20 cellular contexts compared by ENCODE assay signal in genomic region chr4:74181225-74181624, GRCh38. TPM values are rescaled to one million over a fixed set of nuclear protein-coding genes. Genes with fewer than 3 reads are reported as not detected.
DNase-seq lines count a peak whose midpoint lies in the region; ATAC-seq, FAIRE-seq and TF ChIP-seq lines count a peak whose summit lies in the region.
"Had no signal": no experiment of that assay in that cellular context is flagged by ENCODE, and none has a peak within 500 bp of the region (broad histone marks: within the 10 kb centered on the region; RNA-seq: fewer than 3 reads in every experiment).

No MANE protein-coding gene starts in this region.

- no peaks in the 10 kb centered on the region for H3K4me1 Mint-ChIP-seq in activated T-helper 17 cell treated with anti-CD3 and anti-CD28 coated beads, Interleukin-2, amount 50 U/mL, for 72 hours
- H3K4me1 Mint-ChIP-seq: stimulated activated memory B cell treated with anti-CD40 and anti-IgM and Interleukin-4, amounts not matched to agents 10 μg/mL and 1 μg/mL and 100 μg/mL, for 72 hours had no signal

- FAIRE-seq in keratinocyte (lab: Jason Lieb, UNC), result peak; percentile 53
- FAIRE-seq: endometrium had no signal

- intact Hi-C loops in esophagus squamous epithelium (cut with DNase I), result no loop called here

- no peaks in the 10 kb centered on the region for H3K36me3 Mint-ChIP-seq in activated T-helper 17 cell treated with anti-CD3 and anti-CD28 coated beads, Interleukin-2, amount 50 U/mL, for 72 hours (ENCODE audit: low read depth)

- H3K9ac ChIP-seq in keratinocyte (ENCODE audit: control insufficient read depth, extremely low read depth, insufficient read depth, low read length), result no peak overlapping the region
- H3K9ac ChIP-seq: BLaER1 treated with 17β-estradiol and CSF1 and Interleukin-3, amounts not matched to agents 10 nM and 100 nM had no signal

- WGBS in esophagus squamous epithelium, 2 donors, result 80% methylated on average over 3 of the region's 3 CpGs

- DNase-seq in GM04503 (ENCODE audit: low read depth), result peak; percentile 60
- DNase-seq in keratinocyte (ENCODE audit: low read depth, low spot score), result no peak
- no peak for DNase-seq in esophagus squamous epithelium (lab: John Stamatoyannopoulos, UW)
- DNase-seq: adrenal gland, MG63, NCI-H2029, NCI-H524, posterior cingulate gyrus, T1000, trophoblast cell had no signal

- peak; percentile 49 for ATAC-seq in HG03342 (IDR thresholded peaks at IDR 0.05; ENCODE audit: unreplicated experiment)
- ATAC-seq in activated T-helper 17 cell treated with anti-CD3 and anti-CD28 coated beads, Interleukin-2, amount 50 U/mL, for 72 hours (replicated peaks), result peak; percentile 88
- no peak for ATAC-seq in HG03097 (IDR thresholded peaks at IDR 0.05; ENCODE audit: low FRiP score, unreplicated experiment)
- no peak for ATAC-seq in GM18873 (IDR thresholded peaks at IDR 0.05; ENCODE audit: low FRiP score, unreplicated experiment)
- ATAC-seq: GM23338; stimulated activated memory B cell treated with anti-CD40 and anti-IgM and Interleukin-4, amounts not matched to agents 10 μg/mL and 1 μg/mL and 100 μg/mL, for 72 hours had no signal

- no peaks in the 10 kb centered on the region for H4K20me1 ChIP-seq in keratinocyte (ENCODE audit: control insufficient read depth, extremely low read depth, insufficient read depth, low read length)
- H4K20me1 ChIP-seq: BLaER1 treated with 17β-estradiol and CSF1 and Interleukin-3, amounts not matched to agents 10 nM and 100 nM had no signal

- H3K4me2 ChIP-seq in keratinocyte (ENCODE audit: control insufficient read depth, extremely low read depth, insufficient read depth, low read depth, low read length), result no peak overlapping the region
- H3K4me2 ChIP-seq: BLaER1 treated with 17β-estradiol and CSF1 and Interleukin-3, amounts not matched to agents 10 nM and 100 nM; GM23338; smooth muscle cell had no signal

- H3K9me3 ChIP-seq in keratinocyte (ENCODE audit: control insufficient read depth, low read depth, low read length), result no peaks in the 10 kb centered on the region
- H3K9me3 ChIP-seq in esophagus squamous epithelium, result no peaks in the 10 kb centered on the region
- H3K9me3 ChIP-seq: adrenal gland; BLaER1 treated with 17β-estradiol and CSF1 and Interleukin-3, amounts not matched to agents 10 nM and 100 nM; MG63 had no signal

- no peak for TF ChIP-seq POLR2A in esophagus squamous epithelium (IDR thresholded peaks at IDR 0.05)

- dilution Hi-C loops in keratinocyte (cut with MboI; ENCODE audit: extremely low pct_ligation_motif_present, low sequenced_read_pairs), result no loop called here

- H3K4me3 ChIP-seq in keratinocyte (ENCODE audit: control insufficient read depth in 2 of 3, extremely low read depth in 1 of 3, insufficient read depth in 2 of 3, low read depth in 1 of 3, low read length in 3 of 3) (no peak overlapping the region), esophagus squamous epithelium (no peak overlapping the region)
- H3K4me3 ChIP-seq: adrenal gland; BLaER1 treated with 17β-estradiol and CSF1 and Interleukin-3, amounts not matched to agents 10 nM and 100 nM; GM23338; MG63; smooth muscle cell had no signal

- no peak overlapping the region for H2AFZ ChIP-seq in keratinocyte (ENCODE audit: control insufficient read depth, low read length)
- H2AFZ ChIP-seq: GM23338 had no signal

- no peaks in the 10 kb centered on the region for H3K27me3 ChIP-seq in keratinocyte (ENCODE audit: control insufficient read depth, extremely low read depth, insufficient read depth, low read length)
- no peaks in the 10 kb centered on the region for H3K27me3 ChIP-seq in esophagus squamous epithelium
- H3K27me3 ChIP-seq: adrenal gland; BLaER1 treated with 17β-estradiol and CSF1 and Interleukin-3, amounts not matched to agents 10 nM and 100 nM; MG63 had no signal

- no peak overlapping the region for H3K4me3 Mint-ChIP-seq in activated T-helper 17 cell treated with anti-CD3 and anti-CD28 coated beads, Interleukin-2, amount 50 U/mL, for 72 hours
- H3K4me3 Mint-ChIP-seq: GM23338; natural killer cell treated with Interleukin-12 subunit alpha and Interleukin-12 subunit beta and Interleukin-15 and Interleukin-18, amount 100 ng/mL, for 72 hours; stimulated activated memory B cell treated with anti-CD40 and anti-IgM and Interleukin-4, amounts not matched to agents 10 μg/mL and 1 μg/mL and 100 μg/mL, for 72 hours had no signal

- H3K79me2 ChIP-seq in keratinocyte (ENCODE audit: control insufficient read depth, insufficient read depth, low read length), result no peaks in the 10 kb centered on the region

- H3K27ac Mint-ChIP-seq in activated T-helper 17 cell treated with anti-CD3 and anti-CD28 coated beads, Interleukin-2, amount 50 U/mL, for 72 hours, result no peak overlapping the region
- H3K27ac Mint-ChIP-seq: GM23338; natural killer cell treated with Interleukin-12 subunit alpha and Interleukin-12 subunit beta and Interleukin-15 and Interleukin-18, amount 100 ng/mL, for 72 hours; stimulated activated memory B cell treated with anti-CD40 and anti-IgM and Interleukin-4, amounts not matched to agents 10 μg/mL and 1 μg/mL and 100 μg/mL, for 72 hours had no signal

- no peaks in the 10 kb centered on the region for H3K27me3 Mint-ChIP-seq in activated T-helper 17 cell treated with anti-CD3 and anti-CD28 coated beads, Interleukin-2, amount 50 U/mL, for 72 hours
- H3K27me3 Mint-ChIP-seq: natural killer cell treated with Interleukin-12 subunit alpha and Interleukin-12 subunit beta and Interleukin-15 and Interleukin-18, amount 100 ng/mL, for 72 hours; stimulated activated memory B cell treated with anti-CD40 and anti-IgM and Interleukin-4, amounts not matched to agents 10 μg/mL and 1 μg/mL and 100 μg/mL, for 72 hours had no signal

- H3K27ac ChIP-seq in keratinocyte (ENCODE audit: control insufficient read depth, insufficient read depth, low read length), result no peak overlapping the region
- no peak overlapping the region for H3K27ac ChIP-seq in esophagus squamous epithelium
- H3K27ac ChIP-seq: adrenal gland; BLaER1 treated with 17β-estradiol and CSF1 and Interleukin-3, amounts not matched to agents 10 nM and 100 nM had no signal

- H3K9me3 Mint-ChIP-seq in activated T-helper 17 cell treated with anti-CD3 and anti-CD28 coated beads, Interleukin-2, amount 50 U/mL, for 72 hours, result no peaks in the 10 kb centered on the region
- H3K9me3 Mint-ChIP-seq: GM23338; natural killer cell treated with Interleukin-12 subunit alpha and Interleukin-12 subunit beta and Interleukin-15 and Interleukin-18, amount 100 ng/mL, for 72 hours; stimulated activated memory B cell treated with anti-CD40 and anti-IgM and Interleukin-4, amounts not matched to agents 10 μg/mL and 1 μg/mL and 100 μg/mL, for 72 hours had no signal

- H3K4me1 ChIP-seq in keratinocyte (ENCODE audit: control insufficient read depth, extremely low read depth, insufficient read depth, low read length) (no peaks in the 10 kb centered on the region), esophagus squamous epithelium (peaks cover 0 to 11% (median 0%) of the 10 kb centered on the region in 3 donors)
- H3K4me1 ChIP-seq: adrenal gland; BLaER1 treated with 17β-estradiol and CSF1 and Interleukin-3, amounts not matched to agents 10 nM and 100 nM had no signal

- H3K36me3 ChIP-seq in keratinocyte (ENCODE audit: control insufficient read depth in 2 of 2, extremely low read depth in 1 of 2, insufficient read depth in 2 of 2, low read length in 2 of 2) (no peaks in the 10 kb centered on the region), esophagus squamous epithelium (no peaks in the 10 kb centered on the region)
- H3K36me3 ChIP-seq: adrenal gland, MG63 had no signal

- TF ChIP-seq CTCF in keratinocyte (optimal IDR thresholded peaks at IDR 0.05 in 1 of 3, IDR thresholded peaks at IDR 0.05 in 1 of 3, conservative IDR thresholded peaks at IDR 0.05 in 1 of 3; ENCODE audit: extremely low read depth in 1 of 3, insufficient read depth in 2 of 3, low read length in 3 of 3) (no peak), esophagus squamous epithelium (IDR thresholded peaks at IDR 0.05) (no peak)

- H3K9me1 ChIP-seq in keratinocyte (ENCODE audit: control insufficient read depth, extremely low read depth, insufficient read depth, low read length), result no peaks in the 10 kb centered on the region

RNA-seq across cellular contexts. Expression of gene MTHFD2L, which starts 23.3 kb away (rescaled TPM):
- total RNA-seq in activated T-helper 17 cell treated with anti-CD3 and anti-CD28 coated beads, Interleukin-2, amount 50 U/mL, for 72 hours, result 1 to 10 TPM; 4.0 to 9.4 TPM
- polyA plus RNA-seq in keratinocyte, result 8.9 to 30.4 TPM (median 27.0 TPM) in 3 replicates
- 9.7 TPM for polyA plus RNA-seq in keratinocyte (2011; ENCODE audit: low read depth)
- polyA plus RNA-seq in keratinocyte (2011; cell fraction: cytosol; rRNA removed), result 13.2 and 23.9 TPM in 2 replicates
- polyA plus RNA-seq in keratinocyte (2011; cell fraction: nucleus; rRNA removed), result 32.4 and 45.1 TPM in 2 replicates
- 9.0 and 10.8 TPM in 2 replicates for polyA plus RNA-seq in keratinocyte (2012; ENCODE audit: low replicate concordance)
- 4.9 to 54.3 TPM (median 33.5 TPM) in 3 replicates for polyA minus RNA-seq in keratinocyte
- 33.4 TPM for polyA minus RNA-seq in keratinocyte (2011; cell fraction: cytosol; rRNA and poly(A)+ RNA removed)
- 34.2 and 75.0 TPM in 2 replicates for polyA minus RNA-seq in keratinocyte (2011; cell fraction: nucleus; rRNA and poly(A)+ RNA removed)
- 10 to 100 TPM in 3 of 4 donors, 1 to 10 TPM in 1; 9.9 to 22.9 (median 19.1) TPM for total RNA-seq in esophagus squamous epithelium

Comparison
In these comparisons a context has a peak if more than half of its experiments do, and no peak if none do; other contexts are left out.
1. ATAC-seq: peak in HG03342 (single experiment) and activated T-helper 17 cell treated with anti-CD3 and anti-CD28 coated beads, Interleukin-2, amount 50 U/mL, for 72 hours (single experiment); none in HG03097 (single experiment) and GM18873 (single experiment).